In genomic region chr12:40312982-40313576, GRCh38 we compare ENCODE assay signal across 9 cellular contexts.
DNase-seq lines count a peak whose midpoint lies in the region; ATAC-seq and TF ChIP-seq lines count a peak whose summit lies in the region.
"Had no signal": no experiment of that assay in that cellular context is flagged by ENCODE, and none has a peak within 500 bp of the region (broad histone marks: within the 10 kb centered on the region; RNA-seq: fewer than 3 reads in every experiment).

No MANE protein-coding gene starts in this region.

- intact Hi-C loops in body of pancreas (cut with DNase I), result loop anchor here (10.0 kb wide), 1 partner anchor 158 kb away; no protein-coding TSS in a partner anchor

- peaks cover 12% of the 10 kb centered on the region for H3K36me3 Mint-ChIP-seq in memory B cell

- H3K4me3 Mint-ChIP-seq in memory B cell, result no peak overlapping the region

- H3K27ac Mint-ChIP-seq in memory B cell, result peak overlapping the region; percentile 87

- TF ChIP-seq POLR2A in body of pancreas (IDR thresholded peaks at IDR 0.05), result no peak

- no peak overlapping the region for H3K27ac ChIP-seq in body of pancreas

- no peaks in the 10 kb centered on the region for H3K27me3 Mint-ChIP-seq in memory B cell

- H3K4me1 ChIP-seq in body of pancreas, result no peaks in the 10 kb centered on the region

- TF ChIP-seq CTCF in LNCaP clone FGC (IDR thresholded peaks at IDR 0.05; ENCODE audit: control insufficient read depth, extremely low read depth, insufficient read depth), result peak; percentile 43
- TF ChIP-seq CTCF in body of pancreas (IDR thresholded peaks at IDR 0.05), result peak in 6 of 7 experiments; percentile 32 to 58 (median 47)
- no peak for TF ChIP-seq CTCF in GM20000 (IDR thresholded peaks at IDR 0.05; ENCODE audit: extremely low read depth, missing control alignments)

- no peak for ATAC-seq in body of pancreas
- ATAC-seq in memory B cell (ENCODE audit: low read depth), result no peak
- no peak for ATAC-seq in GM21717 (IDR thresholded peaks at IDR 0.05; ENCODE audit: unreplicated experiment)
- no peak for ATAC-seq in GM18868 (IDR thresholded peaks at IDR 0.05; ENCODE audit: unreplicated experiment)
- ATAC-seq in GM21786 (IDR thresholded peaks at IDR 0.05; ENCODE audit: unreplicated experiment), result no peak

- DNase-seq in COLO829 (ENCODE audit: low spot score), result peak; percentile 29
- no peak for DNase-seq in LNCaP clone FGC (ENCODE audit: low read depth)
- DNase-seq in body of pancreas, result no peak
- no peak for DNase-seq in memory B cell (ENCODE audit: low spot score in 2 of 2)
- DNase-seq in GM20000 (ENCODE audit: low spot score), result no peak
- DNase-seq: effector memory CD4-positive, alpha-beta T cell had no signal

- H3K4me3 ChIP-seq in LNCaP clone FGC (ENCODE audit: low read depth, low read length) (no peak overlapping the region), body of pancreas (no peak overlapping the region)

- H3K9me3 ChIP-seq in body of pancreas, result no peaks in the 10 kb centered on the region

- WGBS in body of pancreas, 2 donors, result 27 to 28% methylated on average over 4 of the region's 4 CpGs

- no peaks in the 10 kb centered on the region for H3K27me3 ChIP-seq in body of pancreas

- H3K4me1 Mint-ChIP-seq in memory B cell, result peaks cover 14% of the 10 kb centered on the region

- no peaks in the 10 kb centered on the region for H3K9me3 Mint-ChIP-seq in memory B cell

- no peaks in the 10 kb centered on the region for H3K36me3 ChIP-seq in body of pancreas (replicated peaks in 1 of 2; ENCODE audit: insufficient read depth in 1 of 2, low read depth in 2 of 2)
